ENCODE assay signal across 8 cellular contexts in the genomic region with DNA sequence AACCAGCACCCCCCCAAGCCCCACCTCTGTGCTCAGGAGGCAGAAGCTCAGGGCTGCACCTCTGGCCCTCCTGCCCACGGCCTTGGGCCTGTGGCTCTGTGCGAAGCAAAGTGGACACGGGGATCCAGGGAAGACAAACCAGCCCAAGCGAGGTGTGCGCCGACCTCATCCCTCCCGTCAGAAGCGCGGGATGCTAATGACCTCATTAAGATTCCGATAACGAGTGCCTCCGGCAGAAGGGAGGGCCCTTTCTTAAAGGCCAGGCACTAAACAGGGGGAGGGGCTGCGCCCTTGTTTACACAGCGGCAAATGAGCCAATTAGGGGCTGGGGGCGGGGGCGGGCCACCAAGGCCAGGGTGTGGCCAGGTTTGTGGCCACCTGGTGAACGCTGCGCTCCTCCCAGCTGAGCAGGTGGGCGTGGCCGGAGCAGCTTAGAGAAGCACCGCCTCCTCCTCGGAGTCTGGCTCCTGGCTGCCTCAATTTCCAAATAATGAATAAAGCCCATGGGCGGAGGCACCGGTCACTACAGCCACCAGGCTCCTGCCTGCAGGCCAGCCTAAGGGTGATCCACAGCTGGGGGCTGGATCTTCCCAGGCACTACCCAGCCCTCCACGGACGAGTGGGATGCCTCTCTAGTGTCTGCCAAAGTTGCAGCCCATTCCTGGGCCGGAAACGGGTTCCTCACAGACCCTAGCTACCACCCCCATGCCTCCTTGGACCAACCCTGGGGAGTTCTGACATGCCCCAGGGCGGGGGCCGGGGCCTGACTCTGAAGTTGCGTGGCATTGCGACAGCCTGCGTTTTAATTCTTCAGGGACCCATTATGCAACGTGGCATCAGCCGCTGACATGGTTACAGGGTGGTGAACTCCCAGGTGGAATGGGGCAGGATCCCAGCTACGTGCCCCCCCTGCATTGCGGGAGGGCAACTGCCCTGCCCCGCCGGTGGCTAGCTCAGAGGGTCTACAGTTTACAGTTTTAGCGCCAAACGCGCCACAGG. TPM values are rescaled to one million over a fixed set of nuclear protein-coding genes. Genes with fewer than 3 reads are reported as not detected.
DNase-seq lines count a peak whose midpoint lies in the region; ATAC-seq and TF ChIP-seq lines count a peak whose summit lies in the region.

No MANE protein-coding gene starts in this region.

- H3K9me3 ChIP-seq in PC-3 (ENCODE audit: low read length) (no peaks in the 10 kb centered on the region), prostate gland (no peaks in the 10 kb centered on the region)

- no peaks in the 10 kb centered on the region for H3F3A ChIP-seq in PC-3 (ENCODE audit: low read length, unreplicated experiment)

- CTCF ChIA-PET in PC-3 (lab: Charles Lee) = interaction anchor here (1.2 kb wide), 1 partner anchor 25 kb away, joined by 7 read pairs; no protein-coding TSS in a partner anchor

- TF ChIP-seq CTCF in PC-3 (conservative IDR thresholded peaks at IDR 0.05; ENCODE audit: low read depth, low read length) (no peak), prostate gland (IDR thresholded peaks at IDR 0.05) (no peak)

- H3K4me3 ChIP-seq in PC-3 (ENCODE audit: low read length) = peak overlapping the region; percentile 99
- peak overlapping the region; percentile 76 to 86 for H3K4me3 ChIP-seq in prostate gland

- peaks cover 34% of the 10 kb centered on the region for H3K79me2 ChIP-seq in PC-3 (ENCODE audit: low read length)

- H3K27me3 ChIP-seq in PC-3 (ENCODE audit: low read length) (peaks cover 13% of the 10 kb centered on the region), prostate gland (replicated peaks; ENCODE audit: insufficient read depth) (peaks cover 1% of the 10 kb centered on the region)

- ATAC-seq in PC-3 (no peak), esophagus mucosa (peak; percentile 25), HG02642 (IDR thresholded peaks at IDR 0.05; ENCODE audit: poor library complexity, unreplicated experiment) (no peak), GM18519 (IDR thresholded peaks at IDR 0.05; ENCODE audit: low FRiP score, unreplicated experiment) (no peak), HG02623 (IDR thresholded peaks at IDR 0.05; ENCODE audit: unreplicated experiment) (no peak)

- H3K9me3 Mint-ChIP-seq in activated CD4-positive, alpha-beta T cell treated with anti-CD3 and anti-CD28 coated beads, Interleukin-2, amount 10 ng/mL, durations not matched to agents 24 days and 14 days = no peaks in the 10 kb centered on the region

- BruUV-seq in PC-3 (replicated peaks; lab: Mats Ljungman, UMichigan) = no TSS peak

- peak overlapping the region; percentile 97 for H3K4me3 Mint-ChIP-seq in activated CD4-positive, alpha-beta T cell treated with anti-CD3 and anti-CD28 coated beads, Interleukin-2, amount 10 ng/mL, durations not matched to agents 24 days and 14 days

- no peak for TF ChIP-seq POLR2A in prostate gland (IDR thresholded peaks at IDR 0.05)

- H3K27ac ChIP-seq in PC-3 (ENCODE audit: low read length) (no peak overlapping the region), prostate gland (peak overlapping the region; percentile 97)

- H3K4me1 ChIP-seq in PC-3 (ENCODE audit: insufficient read depth, low read length) (peaks cover 37% of the 10 kb centered on the region), prostate gland (replicated peaks) (peaks cover 16% of the 10 kb centered on the region)

- H3K4me2 ChIP-seq in PC-3 (ENCODE audit: low read length) = peak overlapping the region; percentile 100

- H3K27me3 Mint-ChIP-seq in activated CD4-positive, alpha-beta T cell treated with anti-CD3 and anti-CD28 coated beads, Interleukin-2, amount 10 ng/mL, durations not matched to agents 24 days and 14 days = peaks cover 12% of the 10 kb centered on the region

- POLR2A ChIA-PET in PC-3 (lab: Charles Lee; ENCODE audit: unreplicated experiment) = no interaction called here

- H3K9ac ChIP-seq in PC-3 (ENCODE audit: low read length) = no peak overlapping the region

- peaks cover 22% of the 10 kb centered on the region for H3K4me1 Mint-ChIP-seq in activated CD4-positive, alpha-beta T cell treated with anti-CD3 and anti-CD28 coated beads, Interleukin-2, amount 10 ng/mL, durations not matched to agents 24 days and 14 days

- H3K9me2 ChIP-seq in PC-3 (replicated peaks; ENCODE audit: low read length) = no peaks in the 10 kb centered on the region

- H3K36me3 ChIP-seq in PC-3 (ENCODE audit: low read depth, low read length) (peaks cover 14% of the 10 kb centered on the region; the same call in 1 of the 2 replicates), prostate gland (peaks cover 0 to 10% of the 10 kb centered on the region in 2 donors)

- H2AFZ ChIP-seq in PC-3 (ENCODE audit: low read length) = no peak overlapping the region

- intact Hi-C loops in activated CD4-positive, alpha-beta T cell treated with anti-CD3 and anti-CD28 coated beads, Interleukin-2, amount 10 ng/mL, durations not matched to agents 24 days and 14 days (cut with micrococcal nuclease) = loop anchor here (5.0 to 10.0 kb wide), 2 partner anchors 419 to 1704 kb away; a partner anchor contains a TSS
- intact Hi-C loops in PC-3 (cut with micrococcal nuclease) (loop anchor here (10.0 kb wide), 1 partner anchor 91 kb away; no protein-coding TSS in a partner anchor), prostate gland (cut with DNase I) (loop anchor here (5.0 kb wide), 1 partner anchor 39 kb away; a partner anchor contains a TSS)

- 55% methylated on average over 41 of the region's 42 CpGs for WGBS in prostate gland

- peaks cover 21% of the 10 kb centered on the region for H3K36me3 Mint-ChIP-seq in activated CD4-positive, alpha-beta T cell treated with anti-CD3 and anti-CD28 coated beads, Interleukin-2, amount 10 ng/mL, durations not matched to agents 24 days and 14 days (ENCODE audit: low read depth)

- peaks cover 39% of the 10 kb centered on the region for H4K20me1 ChIP-seq in PC-3 (ENCODE audit: low read length)

- DNase-seq in activated CD4-positive, alpha-beta T cell treated with anti-CD3 and anti-CD28 coated beads, Interleukin-2, amount 10 ng/mL, durations not matched to agents 24 days and 14 days = peak; percentile 68
- no peak for DNase-seq in activated CD4-positive, alpha-beta T cell treated with anti-CD3 and anti-CD28 coated beads for 1 hour
- DNase-seq in PC-3 (peak; percentile 35), prostate gland (ENCODE audit: low spot score) (peak; percentile 71)

- peak overlapping the region; percentile 60 for H3K27ac Mint-ChIP-seq in activated CD4-positive, alpha-beta T cell treated with anti-CD3 and anti-CD28 coated beads, Interleukin-2, amount 10 ng/mL, durations not matched to agents 24 days and 14 days

RNA-seq across cellular contexts. Expression of a gene that starts 3.0 kb away (rescaled TPM):
- 18.5 and 19.4 TPM in 2 replicates for total RNA-seq in activated CD4-positive, alpha-beta T cell treated with anti-CD3 and anti-CD28 coated beads, Interleukin-2, amount 10 ng/mL, durations not matched to agents 24 days and 14 days
- total RNA-seq in PC-3 (2014; rRNA removed) = 53.5 and 75.4 TPM in 2 replicates
- 25.2 TPM for total RNA-seq in esophagus mucosa
- total RNA-seq in prostate gland = 10 to 100 TPM; 28.0 to 28.5 TPM

RNA-seq across cellular contexts. Expression of a gene that starts 39.4 kb away (rescaled TPM):
- total RNA-seq in activated CD4-positive, alpha-beta T cell treated with anti-CD3 and anti-CD28 coated beads, Interleukin-2, amount 10 ng/mL, durations not matched to agents 24 days and 14 days = 9.4 TPM in 2 replicates
- 11.3 and 12.8 TPM in 2 replicates for total RNA-seq in PC-3 (2014; rRNA removed)
- 3.8 TPM for total RNA-seq in esophagus mucosa
- 1 to 10 TPM; 4.7 to 4.8 TPM for total RNA-seq in prostate gland

RNA-seq across cellular contexts. Expression of a gene that starts 58.3 kb away (rescaled TPM):
- total RNA-seq in activated CD4-positive, alpha-beta T cell treated with anti-CD3 and anti-CD28 coated beads, Interleukin-2, amount 10 ng/mL, durations not matched to agents 24 days and 14 days = 7.5 and 8.2 TPM in 2 replicates
- total RNA-seq in PC-3 (2014; rRNA removed) = 39.2 and 43.9 TPM in 2 replicates
- total RNA-seq in esophagus mucosa = 3.8 TPM
- 10 to 100 TPM in 1 of 2 donors, 1 to 10 TPM in 1; 2.0 to 17.0 TPM for total RNA-seq in prostate gland
